Comparison of ENCODE assay signal across 8 cellular contexts in genomic region chr12:14396071-14396470, GRCh38. TPM values are rescaled to one million over a fixed set of nuclear protein-coding genes. Genes with fewer than 3 reads are reported as not detected.
DNase-seq lines count a peak whose midpoint lies in the region; ATAC-seq lines count a peak whose summit lies in the region.

No MANE protein-coding gene starts in this region.

- intact Hi-C loops in activated CD4-positive, alpha-beta T cell treated with anti-CD3 and anti-CD28 coated beads for 36 hours (cut with DNase I, micrococcal nuclease) = loop anchor here in 1 of 2 experiments (5.0 to 10.0 kb wide), 2 partner anchors 56 to 379 kb away; a partner anchor contains a TSS
- intact Hi-C loops in posterior vena cava (cut with DNase I) = no loop called here

- no peak for DNase-seq in activated CD4-positive, alpha-beta T cell treated with anti-CD3 and anti-CD28 coated beads for 36 hours
- no peak for DNase-seq in activated CD4-positive, alpha-beta T cell treated with anti-CD3 and anti-CD28 coated beads for 48 hours
- no peak for DNase-seq in activated naive CD4-positive, alpha-beta T cell treated with anti-CD3 and anti-CD28 coated beads, Interleukin-2, amount 50 U/mL, for 72 hours (ENCODE audit: low spot score in 2 of 2)
- peak; percentile 44 to 49 for DNase-seq in stimulated activated naive CD8-positive, alpha-beta T cell treated with anti-CD3 and anti-CD28 coated beads, Interleukin-15, amount 100 ng/mL, for 72 hours
- DNase-seq in NCI-H187 (lab: John Stamatoyannopoulos, UW) = no peak
- no peak for DNase-seq in posterior vena cava (ENCODE audit: low spot score)
- DNase-seq in NCI-H2227 (lab: John Stamatoyannopoulos, UW; ENCODE audit: unreplicated experiment) = no peak

- ATAC-seq in activated CD4-positive, alpha-beta T cell treated with anti-CD3 and anti-CD28 coated beads for 36 hours = peak; percentile 56
- ATAC-seq in HG02981 (IDR thresholded peaks at IDR 0.05; ENCODE audit: unreplicated experiment) = peak; percentile 53
- ATAC-seq in activated naive CD4-positive, alpha-beta T cell treated with anti-CD3 and anti-CD28 coated beads, Interleukin-2, amount 50 U/mL, for 72 hours = peak; percentile 58 to 73
- peak; percentile 78 for ATAC-seq in stimulated activated naive CD8-positive, alpha-beta T cell treated with anti-CD3 and anti-CD28 coated beads, Interleukin-15, amount 100 ng/mL, for 72 hours

- peaks cover 4% of the 10 kb centered on the region for H3K9me3 Mint-ChIP-seq in activated CD4-positive, alpha-beta T cell treated with anti-CD3 and anti-CD28 coated beads for 36 hours (ENCODE audit: low read depth)
- H3K9me3 Mint-ChIP-seq in activated naive CD4-positive, alpha-beta T cell treated with anti-CD3 and anti-CD28 coated beads, Interleukin-2, amount 50 U/mL, for 72 hours = peaks cover 5 to 6% of the 10 kb centered on the region in 2 donors
- peaks cover 6 to 11% of the 10 kb centered on the region in 2 donors for H3K9me3 Mint-ChIP-seq in stimulated activated naive CD8-positive, alpha-beta T cell treated with anti-CD3 and anti-CD28 coated beads, Interleukin-15, amount 100 ng/mL, for 72 hours

- POLR2A ChIA-PET in activated CD4-positive, alpha-beta T cell treated with anti-CD3 and anti-CD28 coated beads for 36 hours (lab: Charles Lee) = interaction anchor here (0.6 to 4.3 kb wide), 5 partner anchors 10 to 561 kb away, joined by 3 to 27 read pairs (median 4); partner anchors contain the start of gene ATF7IP

- H3K4me3 Mint-ChIP-seq in activated CD4-positive, alpha-beta T cell treated with anti-CD3 and anti-CD28 coated beads for 36 hours = peak overlapping the region; percentile 55
- H3K4me3 Mint-ChIP-seq in stimulated activated naive CD8-positive, alpha-beta T cell treated with anti-CD3 and anti-CD28 coated beads, Interleukin-15, amount 100 ng/mL, for 72 hours = peak overlapping the region; percentile 66 to 85

- H3K4me1 Mint-ChIP-seq in activated CD4-positive, alpha-beta T cell treated with anti-CD3 and anti-CD28 coated beads for 36 hours = peaks cover 82% of the 10 kb centered on the region
- H3K4me1 Mint-ChIP-seq in stimulated activated naive CD8-positive, alpha-beta T cell treated with anti-CD3 and anti-CD28 coated beads, Interleukin-15, amount 100 ng/mL, for 72 hours = peaks cover 69% of the 10 kb centered on the region

- CTCF ChIA-PET in activated CD4-positive, alpha-beta T cell treated with anti-CD3 and anti-CD28 coated beads for 36 hours (lab: Charles Lee) = interaction anchor here (1.2 to 4.6 kb wide), 4 partner anchors 12 to 73 kb away, joined by 3 to 44 read pairs (median 4); partner anchors contain the start of gene ATF7IP

- H3K27me3 Mint-ChIP-seq in activated CD4-positive, alpha-beta T cell treated with anti-CD3 and anti-CD28 coated beads for 36 hours = no peaks in the 10 kb centered on the region
- H3K27me3 Mint-ChIP-seq in stimulated activated naive CD8-positive, alpha-beta T cell treated with anti-CD3 and anti-CD28 coated beads, Interleukin-15, amount 100 ng/mL, for 72 hours = no peaks in the 10 kb centered on the region

- H3K27ac Mint-ChIP-seq in activated CD4-positive, alpha-beta T cell treated with anti-CD3 and anti-CD28 coated beads for 36 hours = peak overlapping the region; percentile 84
- H3K27ac Mint-ChIP-seq in activated naive CD4-positive, alpha-beta T cell treated with anti-CD3 and anti-CD28 coated beads, Interleukin-2, amount 50 U/mL, for 72 hours = peak overlapping the region; percentile 87
- peak overlapping the region; percentile 90 to 94 for H3K27ac Mint-ChIP-seq in stimulated activated naive CD8-positive, alpha-beta T cell treated with anti-CD3 and anti-CD28 coated beads, Interleukin-15, amount 100 ng/mL, for 72 hours

- H3K36me3 Mint-ChIP-seq in activated CD4-positive, alpha-beta T cell treated with anti-CD3 and anti-CD28 coated beads for 36 hours (ENCODE audit: low read depth) = peaks cover 37% of the 10 kb centered on the region
- peaks cover 8 to 57% of the 10 kb centered on the region in 2 donors for H3K36me3 Mint-ChIP-seq in activated naive CD4-positive, alpha-beta T cell treated with anti-CD3 and anti-CD28 coated beads, Interleukin-2, amount 50 U/mL, for 72 hours

RNA-seq across cellular contexts. Expression of gene ATF7IP, which starts 30.6 kb away (rescaled TPM):
- total RNA-seq in activated CD4-positive, alpha-beta T cell treated with anti-CD3 and anti-CD28 coated beads for 36 hours = 100 to 1,000 TPM in 1 of 2 experiments, 10 to 100 TPM in 1; 81.3 to 101 TPM
- 10 to 100 TPM; 78.1 to 85.5 TPM for total RNA-seq in activated naive CD4-positive, alpha-beta T cell treated with anti-CD3 and anti-CD28 coated beads, Interleukin-2, amount 50 U/mL, for 72 hours
- 10 to 100 TPM; 56.4 to 73.1 TPM for total RNA-seq in posterior vena cava

Comparison
In these comparisons a context has a peak if more than half of its experiments do, and no peak if none do; other contexts are left out.
1. DNase-seq: peak in stimulated activated naive CD8-positive, alpha-beta T cell treated with anti-CD3 and anti-CD28 coated beads, Interleukin-15, amount 100 ng/mL, for 72 hours (2 of 2); none in activated CD4-positive, alpha-beta T cell treated with anti-CD3 and anti-CD28 coated beads for 36 hours (single experiment), activated CD4-positive, alpha-beta T cell treated with anti-CD3 and anti-CD28 coated beads for 48 hours (single experiment), activated naive CD4-positive, alpha-beta T cell treated with anti-CD3 and anti-CD28 coated beads, Interleukin-2, amount 50 U/mL, for 72 hours (0 of 2), NCI-H187 (0 of 2), posterior vena cava (single experiment) and NCI-H2227 (single experiment).
2. Peak in every context shown above with its lines, with median percentiles within 50 percentile points of each other: ATAC-seq and H3K27ac Mint-ChIP-seq.